ENCODE assay signal across 1 cellular context in the genomic region with DNA sequence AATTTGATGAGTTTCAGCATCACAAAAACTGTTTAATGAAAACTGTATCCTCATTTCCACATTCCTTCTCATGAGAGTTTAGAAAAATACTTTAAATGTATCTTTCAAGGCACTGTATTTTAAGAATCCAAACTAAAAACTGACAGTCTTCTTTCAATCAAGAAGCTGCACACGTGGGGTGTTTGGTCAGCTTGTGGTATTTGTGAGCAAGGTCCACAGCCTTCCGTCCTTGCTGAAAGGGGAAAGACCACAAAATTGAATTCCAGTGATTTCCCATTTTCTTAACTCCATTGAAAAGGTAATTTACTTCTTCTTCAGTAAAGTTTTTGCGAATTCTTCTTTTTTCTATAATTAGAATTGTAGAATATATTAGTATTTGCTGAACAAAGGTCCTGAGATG.
A peak's percentile ranks its signal among the peaks of the same experiment; 100 is the strongest.
TF ChIP-seq lines count a peak whose summit lies in the region.

No MANE protein-coding gene starts in this region.

TF ChIP-seq in HepG2, 621 proteins besides CTCF, POLR2A, EP300 and RAD21 (continued from another document):
- TF ChIP-seq, protein P1, sequence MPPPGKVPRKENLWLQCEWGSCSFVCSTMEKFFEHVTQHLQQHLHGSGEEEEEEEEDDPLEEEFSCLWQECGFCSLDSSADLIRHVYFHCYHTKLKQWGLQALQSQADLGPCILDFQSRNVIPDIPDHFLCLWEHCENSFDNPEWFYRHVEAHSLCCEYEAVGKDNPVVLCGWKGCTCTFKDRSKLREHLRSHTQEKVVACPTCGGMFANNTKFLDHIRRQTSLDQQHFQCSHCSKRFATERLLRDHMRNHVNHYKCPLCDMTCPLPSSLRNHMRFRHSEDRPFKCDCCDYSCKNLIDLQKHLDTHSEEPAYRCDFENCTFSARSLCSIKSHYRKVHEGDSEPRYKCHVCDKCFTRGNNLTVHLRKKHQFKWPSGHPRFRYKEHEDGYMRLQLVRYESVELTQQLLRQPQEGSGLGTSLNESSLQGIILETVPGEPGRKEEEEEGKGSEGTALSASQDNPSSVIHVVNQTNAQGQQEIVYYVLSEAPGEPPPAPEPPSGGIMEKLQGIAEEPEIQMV (CRISPR knock-in tag; IDR thresholded peaks at IDR 0.05; ENCODE audit: low read depth): no peak
- TF ChIP-seq HNF4A (CRISPR knock-in tag; IDR thresholded peaks at IDR 0.05) (peak; percentile 73), CAMTA2 (CRISPR knock-in tag; IDR thresholded peaks at IDR 0.05; ENCODE audit: borderline replicate concordance) (no peak)
- TF ChIP-seq, protein P2, sequence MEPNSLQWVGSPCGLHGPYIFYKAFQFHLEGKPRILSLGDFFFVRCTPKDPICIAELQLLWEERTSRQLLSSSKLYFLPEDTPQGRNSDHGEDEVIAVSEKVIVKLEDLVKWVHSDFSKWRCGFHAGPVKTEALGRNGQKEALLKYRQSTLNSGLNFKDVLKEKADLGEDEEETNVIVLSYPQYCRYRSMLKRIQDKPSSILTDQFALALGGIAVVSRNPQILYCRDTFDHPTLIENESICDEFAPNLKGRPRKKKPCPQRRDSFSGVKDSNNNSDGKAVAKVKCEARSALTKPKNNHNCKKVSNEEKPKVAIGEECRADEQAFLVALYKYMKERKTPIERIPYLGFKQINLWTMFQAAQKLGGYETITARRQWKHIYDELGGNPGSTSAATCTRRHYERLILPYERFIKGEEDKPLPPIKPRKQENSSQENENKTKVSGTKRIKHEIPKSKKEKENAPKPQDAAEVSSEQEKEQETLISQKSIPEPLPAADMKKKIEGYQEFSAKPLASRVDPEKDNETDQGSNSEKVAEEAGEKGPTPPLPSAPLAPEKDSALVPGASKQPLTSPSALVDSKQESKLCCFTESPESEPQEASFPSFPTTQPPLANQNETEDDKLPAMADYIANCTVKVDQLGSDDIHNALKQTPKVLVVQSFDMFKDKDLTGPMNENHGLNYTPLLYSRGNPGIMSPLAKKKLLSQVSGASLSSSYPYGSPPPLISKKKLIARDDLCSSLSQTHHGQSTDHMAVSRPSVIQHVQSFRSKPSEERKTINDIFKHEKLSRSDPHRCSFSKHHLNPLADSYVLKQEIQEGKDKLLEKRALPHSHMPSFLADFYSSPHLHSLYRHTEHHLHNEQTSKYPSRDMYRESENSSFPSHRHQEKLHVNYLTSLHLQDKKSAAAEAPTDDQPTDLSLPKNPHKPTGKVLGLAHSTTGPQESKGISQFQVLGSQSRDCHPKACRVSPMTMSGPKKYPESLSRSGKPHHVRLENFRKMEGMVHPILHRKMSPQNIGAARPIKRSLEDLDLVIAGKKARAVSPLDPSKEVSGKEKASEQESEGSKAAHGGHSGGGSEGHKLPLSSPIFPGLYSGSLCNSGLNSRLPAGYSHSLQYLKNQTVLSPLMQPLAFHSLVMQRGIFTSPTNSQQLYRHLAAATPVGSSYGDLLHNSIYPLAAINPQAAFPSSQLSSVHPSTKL (CRISPR knock-in tag; IDR thresholded peaks at IDR 0.05): peak; percentile 27; the same call in 1 of the 2 replicates
